Comparison of ENCODE assay signal across 10 cellular contexts in genomic region chr12:105204916-105205315, GRCh38. TPM values are rescaled to one million over a fixed set of nuclear protein-coding genes. Genes with fewer than 3 reads are reported as not detected.
A peak's percentile ranks its signal among the peaks of the same experiment; 100 is the strongest.
DNase-seq lines count a peak whose midpoint lies in the region; ATAC-seq, FAIRE-seq and TF ChIP-seq lines count a peak whose summit lies in the region.
"Had no signal": no experiment of that assay in that cellular context is flagged by ENCODE, and none has a peak within 500 bp of the region (broad histone marks: within the 10 kb centered on the region; RNA-seq: fewer than 3 reads in every experiment).

No MANE protein-coding gene starts in this region.

- peaks cover 0 to 91% (median 24%) of the 10 kb centered on the region in 3 donors for H3K36me3 Mint-ChIP-seq in naive thymus-derived CD8-positive, alpha-beta T cell

- no peak overlapping the region for H3K9ac ChIP-seq in endothelial cell of umbilical vein (replicated peaks; ENCODE audit: extremely low read depth, insufficient read depth, low read length)

- H3K27me3 ChIP-seq in endothelial cell of umbilical vein (ENCODE audit: control insufficient read depth in 2 of 2, insufficient read depth in 2 of 2, low read length in 2 of 2), result no peaks in the 10 kb centered on the region
- H3K27me3 ChIP-seq: body of pancreas, heart right ventricle had no signal

- H3K9me1 ChIP-seq in endothelial cell of umbilical vein (replicated peaks; ENCODE audit: control insufficient read depth, extremely low read depth, insufficient read depth, low read length), result no peaks in the 10 kb centered on the region

- DNase-seq in EL, result peak; percentile 74
- peak; percentile 65 for DNase-seq in RKO (ENCODE audit: low spot score)
- DNase-seq in endothelial cell of umbilical vein (ENCODE audit: low read depth, low spot score), result peak; percentile 58
- DNase-seq in naive thymus-derived CD8-positive, alpha-beta T cell, result no peak
- no peak for DNase-seq in ACHN
- no peak for DNase-seq in MV-4-11 (lab: John Stamatoyannopoulos, UW)
- DNase-seq: heart right ventricle had no signal

- peak; percentile 71 for FAIRE-seq in endothelial cell of umbilical vein (lab: Jason Lieb, UNC)

- no peak for ATAC-seq in HG02852 (IDR thresholded peaks at IDR 0.05; ENCODE audit: unreplicated experiment)
- no peak for ATAC-seq in naive thymus-derived CD8-positive, alpha-beta T cell

- POLR2A ChIA-PET in endothelial cell of umbilical vein (lab: Charles Lee), result interaction anchor here (0.6 kb wide), 1 partner anchor 16 kb away, joined by 3 read pairs; no protein-coding TSS in a partner anchor
- POLR2A ChIA-PET in naive thymus-derived CD8-positive, alpha-beta T cell (lab: Charles Lee), result no interaction called here

- no peak overlapping the region for H2AFZ ChIP-seq in endothelial cell of umbilical vein (ENCODE audit: low read depth, low read length)

- no peaks in the 10 kb centered on the region for H3K9me3 ChIP-seq in endothelial cell of umbilical vein (replicated peaks; ENCODE audit: control insufficient read depth, insufficient read depth, low read length)
- H3K9me3 ChIP-seq: body of pancreas, heart right ventricle had no signal

- intact Hi-C loops in endothelial cell of umbilical vein (cut with micrococcal nuclease), result loop anchor here (2.0 kb wide), 1 partner anchor 178 kb away; no protein-coding TSS in a partner anchor

- H3K4me3 Mint-ChIP-seq in naive thymus-derived CD8-positive, alpha-beta T cell, result no peak overlapping the region

- H3K4me3 ChIP-seq in endothelial cell of umbilical vein (replicated peaks in 1 of 3; ENCODE audit: insufficient read depth in 1 of 3, low read depth in 1 of 3, low read length in 3 of 3) (no peak overlapping the region), skin epidermis (no peak overlapping the region)
- H3K4me3 ChIP-seq: body of pancreas, heart right ventricle had no signal

- no peak overlapping the region for H3K4me2 ChIP-seq in endothelial cell of umbilical vein (ENCODE audit: insufficient read depth, low read length)

- H3K27me3 Mint-ChIP-seq in naive thymus-derived CD8-positive, alpha-beta T cell, result no peaks in the 10 kb centered on the region

- CTCF ChIA-PET in endothelial cell of umbilical vein (lab: Charles Lee), result interaction anchor here (0.9 to 3.2 kb wide), 4 partner anchors 130 to 189 kb away, joined by 3 to 26 read pairs (median 4); no protein-coding TSS in a partner anchor

- H3K27ac ChIP-seq in endothelial cell of umbilical vein (ENCODE audit: insufficient read depth, low read depth, low read length) (no peak overlapping the region), skin epidermis (peak overlapping the region in 12 of 21 experiments; percentile 0 to 71 (median 47))
- H3K27ac ChIP-seq: heart right ventricle had no signal

- peaks cover 0 to 2% (median 0%) of the 10 kb centered on the region in 4 donors for H3K4me1 Mint-ChIP-seq in naive thymus-derived CD8-positive, alpha-beta T cell

- H3K4me1 ChIP-seq in endothelial cell of umbilical vein (ENCODE audit: control insufficient read depth, extremely low read depth, insufficient read depth, low read length), result no peaks in the 10 kb centered on the region

- TF ChIP-seq POLR2A in endothelial cell of umbilical vein (IDR thresholded peaks at IDR 0.05; ENCODE audit: low read depth, low read length), result no peak

- peak overlapping the region in 2 of 10 donors; percentile 54 to 75 for H3K27ac Mint-ChIP-seq in naive thymus-derived CD8-positive, alpha-beta T cell

- no peaks in the 10 kb centered on the region for H4K20me1 ChIP-seq in endothelial cell of umbilical vein (replicated peaks; ENCODE audit: control insufficient read depth, extremely low read depth, insufficient read depth, low read length)

- BruUV-seq in endothelial cell of umbilical vein (replicated peaks; lab: Mats Ljungman, UMichigan), result no TSS peak

- dilution Hi-C loops in endothelial cell of umbilical vein (cut with MboI; ENCODE audit: extremely low pct_ligation_motif_present, low sequenced_read_pairs), result no loop called here

- in situ Hi-C loops in ACHN (cut with HindIII; ENCODE audit: low pct_ligation_motif_present, low pct_unique_long_range_greater_than_20kb, low sequenced_read_pairs), result no loop called here

- H3K9me3 Mint-ChIP-seq in naive thymus-derived CD8-positive, alpha-beta T cell, result no peaks in the 10 kb centered on the region

- no peak for TF ChIP-seq CTCF in endothelial cell of umbilical vein (IDR thresholded peaks at IDR 0.05; ENCODE audit: extremely low read depth in 1 of 2, insufficient read depth in 1 of 2, low read depth in 1 of 2, low read length in 2 of 2)

- peaks cover 0 to 17% of the 10 kb centered on the region in 2 experiments for H3K36me3 ChIP-seq in endothelial cell of umbilical vein (ENCODE audit: control insufficient read depth in 2 of 2, extremely low read depth in 1 of 2, insufficient read depth in 2 of 2, low read length in 2 of 2)

- H3K79me2 ChIP-seq in endothelial cell of umbilical vein (ENCODE audit: control insufficient read depth, insufficient read depth, low read length), result no peaks in the 10 kb centered on the region

TF ChIP-seq in endothelial cell of umbilical vein, 7 proteins besides CTCF, POLR2A, EP300 and RAD21:
- TF ChIP-seq MYC (IDR thresholded peaks at IDR 0.05; ENCODE audit: low read depth, low read length) (no peak), MAX (IDR thresholded peaks at IDR 0.05; ENCODE audit: insufficient read depth, insufficient read length) (no peak), JUN (IDR thresholded peaks at IDR 0.05; ENCODE audit: borderline replicate concordance, insufficient read depth, insufficient read length, low read depth) (no peak), FOS (IDR thresholded peaks at IDR 0.05; ENCODE audit: borderline replicate concordance, insufficient read depth, low read length) (no peak), GATA2 (IDR thresholded peaks at IDR 0.05; ENCODE audit: insufficient read depth, insufficient read length, low read depth, low read length) (no peak), POLR2AphosphoS5 (IDR thresholded peaks at IDR 0.05; ENCODE audit: insufficient read depth, low read depth, low read length) (no peak), EZH2 (IDR thresholded peaks at IDR 0.05; ENCODE audit: borderline replicate concordance, low read depth, low read length, severe bottlenecking) (no peak)

RNA-seq across cellular contexts. Expression of gene APPL2, which starts 31.1 kb away (rescaled TPM):
- 21.4 and 31.8 TPM in 2 replicates for total RNA-seq in endothelial cell of umbilical vein
- 8.1 and 9.2 TPM in 2 replicates for polyA plus RNA-seq in endothelial cell of umbilical vein
- polyA plus RNA-seq in endothelial cell of umbilical vein (2011; cell fraction: cytosol; rRNA removed), result 11.0 and 11.6 TPM in 2 replicates
- polyA plus RNA-seq in endothelial cell of umbilical vein (2011; cell fraction: nucleus; rRNA removed), result 52.5 and 58.8 TPM in 2 replicates
- polyA plus RNA-seq in endothelial cell of umbilical vein (2012), result 21.9 and 23.1 TPM in 2 replicates
- 30.0 and 38.2 TPM in 2 replicates for polyA minus RNA-seq in endothelial cell of umbilical vein
- polyA minus RNA-seq in endothelial cell of umbilical vein (2011; cell fraction: cytosol; rRNA and poly(A)+ RNA removed), result 7.4 TPM
- polyA minus RNA-seq in endothelial cell of umbilical vein (2011; cell fraction: nucleus; rRNA and poly(A)+ RNA removed), result 59.7 and 67.9 TPM in 2 replicates
- 10 to 100 TPM; 66.2 to 71.2 TPM for total RNA-seq in naive thymus-derived CD8-positive, alpha-beta T cell
- 10 to 100 TPM in 2 of 3 donors, 1 to 10 TPM in 1; 8.2 to 14.6 (median 13.6) TPM for polyA plus RNA-seq in naive thymus-derived CD8-positive, alpha-beta T cell

Comparison
In these comparisons a context has a peak if more than half of its experiments do, and no peak if none do; other contexts are left out.
1. DNase-seq: peak in EL (single experiment), RKO (single experiment) and endothelial cell of umbilical vein (single experiment); none in naive thymus-derived CD8-positive, alpha-beta T cell (0 of 10), ACHN (single experiment) and MV-4-11 (single experiment).